8 cellular contexts compared by ENCODE assay signal in genomic region chr6:116253505-116254296, GRCh38. TPM values are rescaled to one million over a fixed set of nuclear protein-coding genes. Genes with fewer than 3 reads are reported as not detected.
A peak's percentile ranks its signal among the peaks of the same experiment; 100 is the strongest.
DNase-seq lines count a peak whose midpoint lies in the region; ATAC-seq and TF ChIP-seq lines count a peak whose summit lies in the region.

Gene TSPYL4, minus strand, starts transcription at chr6:116254075. Its CDS starts 67 bp downstream, at chr6:116254008.

- H3K27ac ChIP-seq in neutrophil, result peak within 1 kb of the TSS; percentile 76
- peak within 1 kb of the TSS; percentile 94 for H3K27ac ChIP-seq in substantia nigra (ENCODE audit: low read depth, low read length, poor library complexity, severe bottlenecking)

- peaks cover 15 to 30% of the 10 kb centered on the region in 2 experiments for H3K4me1 ChIP-seq in neutrophil (ENCODE audit: control insufficient read depth in 1 of 2, insufficient read depth in 1 of 2, low read depth in 1 of 2, low read length in 1 of 2)

- in situ Hi-C loops in SK-MEL-5 (cut with HindIII; ENCODE audit: low pct_unique_long_range_greater_than_20kb, low sequenced_read_pairs), result no loop called here

- H3K9me3 ChIP-seq in neutrophil, result no peaks in the 10 kb centered on the region

- DNase-seq in GM04504 (ENCODE audit: low read depth) (peak; percentile 88), NB4 (ENCODE audit: low read depth) (peak; percentile 95), SK-MEL-5 (ENCODE audit: low read depth, low spot score) (peak; percentile 92), germinal center (ENCODE audit: low spot score) (peak; percentile 88), substantia nigra (lab: John Stamatoyannopoulos, UW) (peak; percentile 39 to 96 (median 87))
- DNase-seq in activated naive CD4-positive, alpha-beta T cell treated with Interleukin-2 at 50 U/mL for 16 hours, result peak; percentile 89

- ATAC-seq in HG02571 (IDR thresholded peaks at IDR 0.05; ENCODE audit: unreplicated experiment), result peak; percentile 100

- H3K27me3 ChIP-seq in neutrophil, result no peaks in the 10 kb centered on the region

- H3K4me3 ChIP-seq in NB4 (ENCODE audit: low read depth, low read length) (peak within 1 kb of the TSS; percentile 75), neutrophil (ENCODE audit: low read depth in 1 of 2, low read length in 1 of 2) (peak within 1 kb of the TSS; percentile 90 to 95)

- H3K36me3 ChIP-seq in neutrophil, result no peaks in the 10 kb centered on the region

- TF ChIP-seq CTCF in NB4 (IDR thresholded peaks at IDR 0.05; ENCODE audit: low read depth, low read length) (no peak), neutrophil (IDR thresholded peaks at IDR 0.05) (no peak)

- no peak for TF ChIP-seq POLR2A in NB4 (IDR thresholded peaks at IDR 0.05; ENCODE audit: extremely low read depth, insufficient read length)

RNA-seq across cellular contexts. Expression of gene TSPYL4, which starts in this region (rescaled TPM):
- 6.1 and 7.4 TPM in 2 replicates for total RNA-seq in SK-MEL-5 (2014; rRNA removed; shearing (Covaris generic))
- 5.6 and 6.0 TPM in 2 replicates for polyA plus RNA-seq in SK-MEL-5 (2015; cell fraction: cytosol; rRNA removed)
- 38.0 and 48.3 TPM in 2 replicates for polyA plus RNA-seq in SK-MEL-5 (2015; cell fraction: nucleus; rRNA removed)

Comparison
In these comparisons a context has a peak if more than half of its experiments do, and no peak if none do; other contexts are left out.
1. Peak in every context shown above with its lines: DNase-seq, ATAC-seq, H3K4me3 ChIP-seq and H3K27ac ChIP-seq.